8 cellular contexts compared by ENCODE assay signal in the genomic region with DNA sequence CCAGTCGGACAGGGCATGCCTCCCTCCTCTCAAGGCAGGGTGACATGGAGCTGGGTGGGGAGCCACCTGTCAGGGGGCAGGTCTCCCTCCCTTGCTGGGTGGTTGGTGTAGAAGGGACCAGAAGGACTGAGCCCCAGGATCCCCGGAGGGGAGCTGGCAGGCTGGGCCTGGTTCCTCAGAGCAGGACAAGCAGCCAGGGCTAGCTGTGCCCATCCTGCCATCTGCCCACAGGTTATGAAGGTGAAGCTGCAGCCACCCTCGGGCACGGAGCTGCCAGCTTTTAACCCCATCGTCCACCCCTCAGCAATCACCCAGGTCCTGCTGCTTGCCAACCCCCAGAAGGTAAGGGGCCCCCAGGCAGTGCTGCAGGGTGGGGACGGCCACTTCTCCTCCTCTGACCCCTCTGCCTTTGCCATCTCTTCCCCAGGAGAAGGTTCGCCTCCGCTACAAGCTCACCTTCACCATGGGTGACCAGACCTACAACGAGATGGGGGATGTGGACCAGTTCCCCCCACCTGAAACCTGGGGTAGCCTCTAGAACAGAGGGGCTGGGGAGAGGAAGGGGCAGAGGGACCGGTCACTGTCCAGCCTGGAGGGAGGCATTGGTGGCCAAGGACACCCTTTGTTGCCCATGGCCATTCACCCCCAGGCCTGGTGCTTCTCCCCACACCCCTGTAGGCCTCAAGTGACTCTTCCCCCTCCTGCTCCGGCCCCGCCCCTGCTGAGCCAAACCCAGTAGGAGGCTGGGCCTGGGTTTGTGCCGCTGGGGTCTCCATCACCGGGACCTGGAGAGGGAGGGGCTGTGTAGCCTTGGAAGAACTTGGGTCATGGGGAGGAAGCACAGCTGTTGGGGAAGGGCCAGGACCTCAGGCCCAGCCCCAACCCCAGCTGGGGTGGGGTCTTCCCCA. TPM values are rescaled to one million over a fixed set of nuclear protein-coding genes. Genes with fewer than 3 reads are reported as not detected.
DNase-seq lines count a peak whose midpoint lies in the region; ATAC-seq and TF ChIP-seq lines count a peak whose summit lies in the region.

No MANE protein-coding gene starts in this region.

- H3K9me3 ChIP-seq in SJCRH30 (replicated peaks) = no peaks in the 10 kb centered on the region
- H3K9me3 ChIP-seq in tibial artery = no peaks in the 10 kb centered on the region

- peaks cover 42% of the 10 kb centered on the region for H3K4me1 ChIP-seq in SJCRH30
- H3K4me1 ChIP-seq in tibial artery = peaks cover 3 to 29% (median 20%) of the 10 kb centered on the region in 4 donors

- H3K27me3 Mint-ChIP-seq in activated CD4-positive, alpha-beta T cell treated with anti-CD3 and anti-CD28 coated beads, Interleukin-2, amount 10 ng/mL, durations not matched to agents 24 days and 14 days = no peaks in the 10 kb centered on the region

- H3K4me3 Mint-ChIP-seq in activated CD4-positive, alpha-beta T cell treated with anti-CD3 and anti-CD28 coated beads, Interleukin-2, amount 10 ng/mL, durations not matched to agents 24 days and 14 days = no peak overlapping the region

- peak overlapping the region; percentile 92 for H3K27ac Mint-ChIP-seq in activated CD4-positive, alpha-beta T cell treated with anti-CD3 and anti-CD28 coated beads, Interleukin-2, amount 10 ng/mL, durations not matched to agents 24 days and 14 days

- no peak for TF ChIP-seq CTCF in tibial artery (IDR thresholded peaks at IDR 0.05)

- H3K27ac ChIP-seq in SJCRH30 (peak overlapping the region; percentile 67), tibial artery (peak overlapping the region; percentile 35 to 73)

- H3K4me3 ChIP-seq in SJCRH30 = no peak overlapping the region
- H3K4me3 ChIP-seq in tibial artery = no peak overlapping the region

- peaks cover 50% of the 10 kb centered on the region for H3K4me1 Mint-ChIP-seq in activated CD4-positive, alpha-beta T cell treated with anti-CD3 and anti-CD28 coated beads, Interleukin-2, amount 10 ng/mL, durations not matched to agents 24 days and 14 days

- intact Hi-C loops in activated CD4-positive, alpha-beta T cell treated with anti-CD3 and anti-CD28 coated beads, Interleukin-2, amount 10 ng/mL, durations not matched to agents 24 days and 14 days (cut with micrococcal nuclease) = no loop called here
- intact Hi-C loops in tibial artery (cut with DNase I; ENCODE audit: low total_unique reads) = no loop called here

- H3K9me3 Mint-ChIP-seq in activated CD4-positive, alpha-beta T cell treated with anti-CD3 and anti-CD28 coated beads, Interleukin-2, amount 10 ng/mL, durations not matched to agents 24 days and 14 days = no peaks in the 10 kb centered on the region

- H3K36me3 ChIP-seq in SJCRH30 (no peaks in the 10 kb centered on the region), tibial artery (peaks cover 5 to 53% (median 37%) of the 10 kb centered on the region in 3 donors)

- peak; percentile 64 for DNase-seq in activated CD4-positive, alpha-beta T cell treated with anti-CD3 and anti-CD28 coated beads, Interleukin-2, amount 10 ng/mL, durations not matched to agents 24 days and 14 days
- DNase-seq in activated CD4-positive, alpha-beta T cell treated with anti-CD3 and anti-CD28 coated beads, Interleukin-2, amount 50 U/mL, for 1 hour = no peak
- DNase-seq in SJCRH30 (no peak), iPS-NIHi7 (ENCODE audit: extremely low spot score) (peak; percentile 13), tibial artery (no peak), putamen (ENCODE audit: low spot score) (no peak)
- DNase-seq in effector CD8-positive, alpha-beta T cell (lab: John Stamatoyannopoulos, UW) = no peak

- ATAC-seq in GM19395 (IDR thresholded peaks at IDR 0.05; ENCODE audit: unreplicated experiment) = no peak

- peaks cover 6% of the 10 kb centered on the region for H3K36me3 Mint-ChIP-seq in activated CD4-positive, alpha-beta T cell treated with anti-CD3 and anti-CD28 coated beads, Interleukin-2, amount 10 ng/mL, durations not matched to agents 24 days and 14 days (ENCODE audit: low read depth)

- H3K27me3 ChIP-seq in SJCRH30 = no peaks in the 10 kb centered on the region
- H3K27me3 ChIP-seq in tibial artery = no peaks in the 10 kb centered on the region

RNA-seq across cellular contexts. Expression of a gene that starts 7.0 kb away (rescaled TPM):
- 110 and 115 TPM in 2 replicates for total RNA-seq in activated CD4-positive, alpha-beta T cell treated with anti-CD3 and anti-CD28 coated beads, Interleukin-2, amount 10 ng/mL, durations not matched to agents 24 days and 14 days
- total RNA-seq in SJCRH30 (2014; rRNA removed; shearing (Covaris generic)) = 6.1 and 6.3 TPM in 2 replicates

RNA-seq across cellular contexts. Expression of a gene that starts 23.8 kb away (rescaled TPM):
- 75.8 and 77.2 TPM in 2 replicates for total RNA-seq in activated CD4-positive, alpha-beta T cell treated with anti-CD3 and anti-CD28 coated beads, Interleukin-2, amount 10 ng/mL, durations not matched to agents 24 days and 14 days
- 25.1 and 34.1 TPM in 2 replicates for total RNA-seq in SJCRH30 (2014; rRNA removed; shearing (Covaris generic))

RNA-seq across cellular contexts. Expression of a gene that starts 26.1 kb away (rescaled TPM):
- total RNA-seq in activated CD4-positive, alpha-beta T cell treated with anti-CD3 and anti-CD28 coated beads, Interleukin-2, amount 10 ng/mL, durations not matched to agents 24 days and 14 days = 49.3 and 51.2 TPM in 2 replicates
- 43.3 and 48.3 TPM in 2 replicates for total RNA-seq in SJCRH30 (2014; rRNA removed; shearing (Covaris generic))

RNA-seq across cellular contexts. Expression of a gene that starts 43.0 kb away (rescaled TPM):
- total RNA-seq in activated CD4-positive, alpha-beta T cell treated with anti-CD3 and anti-CD28 coated beads, Interleukin-2, amount 10 ng/mL, durations not matched to agents 24 days and 14 days = 361 and 362 TPM in 2 replicates
- 671 and 890 TPM in 2 replicates for total RNA-seq in SJCRH30 (2014; rRNA removed; shearing (Covaris generic))

RNA-seq across cellular contexts. Expression of a gene that starts 52.5 kb away (rescaled TPM):
- total RNA-seq in activated CD4-positive, alpha-beta T cell treated with anti-CD3 and anti-CD28 coated beads, Interleukin-2, amount 10 ng/mL, durations not matched to agents 24 days and 14 days = not detected in 2 replicates
- total RNA-seq in SJCRH30 (2014; rRNA removed; shearing (Covaris generic)) = not detected in 2 replicates

Comparison
In these comparisons a context has a peak if more than half of its experiments do, and no peak if none do; other contexts are left out.
1. DNase-seq: peak in activated CD4-positive, alpha-beta T cell treated with anti-CD3 and anti-CD28 coated beads, Interleukin-2, amount 10 ng/mL, durations not matched to agents 24 days and 14 days (single experiment) and iPS-NIHi7 (single experiment); none in activated CD4-positive, alpha-beta T cell treated with anti-CD3 and anti-CD28 coated beads, Interleukin-2, amount 50 U/mL, for 1 hour (single experiment), SJCRH30 (0 of 2), tibial artery (0 of 2), effector CD8-positive, alpha-beta T cell (single experiment) and putamen (single experiment).
2. RNA of a gene that starts 7.0 kb away (total RNA-seq): 110 to 115 TPM in activated CD4-positive, alpha-beta T cell treated with anti-CD3 and anti-CD28 coated beads, Interleukin-2, amount 10 ng/mL, durations not matched to agents 24 days and 14 days; 6.1 to 6.3 TPM in SJCRH30; every median in the first group is over 10 times any median in the second.